ENCODE assay signal across 18 cellular contexts in the genomic region with DNA sequence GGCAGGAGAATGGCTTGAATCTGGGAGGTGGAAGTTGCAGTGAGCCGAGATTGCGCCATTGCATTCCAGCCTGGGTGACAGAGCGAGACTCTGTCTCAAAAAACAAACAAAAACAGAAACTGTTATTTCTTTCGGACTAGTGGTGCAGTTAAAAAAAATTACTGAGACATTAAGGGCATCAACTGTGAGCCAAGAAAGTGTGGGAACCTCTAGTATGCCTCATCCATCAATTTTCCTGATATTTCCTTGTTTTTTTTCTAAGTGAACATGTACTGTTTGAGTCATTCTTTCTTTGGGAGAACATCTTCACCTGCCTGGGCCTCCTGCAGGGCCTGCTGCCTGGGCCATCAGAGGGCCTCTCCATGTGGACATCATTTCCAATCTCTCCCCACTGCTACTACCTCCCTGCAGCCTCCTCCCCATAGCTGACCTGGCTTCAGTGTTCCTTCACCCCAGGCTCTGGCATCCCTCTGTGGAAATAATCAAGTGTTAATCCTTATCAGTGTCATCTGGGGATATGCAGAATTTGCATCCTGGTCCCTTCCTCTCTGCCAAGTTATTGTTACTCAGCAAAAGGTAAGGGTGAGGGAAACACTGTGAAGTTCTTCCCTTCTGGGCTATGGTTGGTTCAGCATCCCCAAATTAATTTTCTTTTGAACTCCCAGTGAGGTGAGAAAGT. TPM values are rescaled to one million over a fixed set of nuclear protein-coding genes. Genes with fewer than 3 reads are reported as not detected.
DNase-seq lines count a peak whose midpoint lies in the region; ATAC-seq, FAIRE-seq and TF ChIP-seq lines count a peak whose summit lies in the region.
"Had no signal": no experiment of that assay in that cellular context is flagged by ENCODE, and none has a peak within 500 bp of the region (broad histone marks: within the 10 kb centered on the region; RNA-seq: fewer than 3 reads in every experiment).

No MANE protein-coding gene starts in this region.

- H3K4me1 ChIP-seq in A549: peaks cover 62% of the 10 kb centered on the region
- peaks cover 0 to 2% of the 10 kb centered on the region in 2 donors for H3K4me1 ChIP-seq in kidney (ENCODE audit: control insufficient read depth in 1 of 2, insufficient read depth in 1 of 2, low read depth in 1 of 2, low read length in 2 of 2)

- peaks cover 0 to 7% of the 10 kb centered on the region in 2 donors for H3K27me3 Mint-ChIP-seq in effector memory CD8-positive, alpha-beta T cell

- no peak overlapping the region for H3K27ac Mint-ChIP-seq in effector memory CD8-positive, alpha-beta T cell
- H3K27ac Mint-ChIP-seq: memory B cell had no signal

- intact Hi-C loops in kidney (cut with DNase I): no loop called here

- in situ Hi-C loops in brain microvascular endothelial cell (cut with HindIII; ENCODE audit: low pct_ligation_motif_present, low sequenced_read_pairs): no loop called here

- ATAC-seq in A549 (peak; percentile 59 to 65), GM19467 (IDR thresholded peaks at IDR 0.05; ENCODE audit: unreplicated experiment) (no peak)
- no peak for ATAC-seq in effector memory CD8-positive, alpha-beta T cell (replicated peaks)

- CTCF ChIA-PET in A549 (lab: Yijun Ruan, JAX): interaction anchor here (0.6 to 3.8 kb wide), 6 partner anchors 10 to 58 kb away, joined by 3 to 20 read pairs (median 4); partner anchors contain the start of gene TMEM267

- 8% methylated on average over 4 of the region's 4 CpGs for WGBS in A549 (ENCODE audit: missing lambda C conversion rate)

- H3K9me3 ChIP-seq in A549: peaks cover 5% of the 10 kb centered on the region; the same call in 2 of the 3 replicates
- no peaks in the 10 kb centered on the region for H3K9me3 ChIP-seq in kidney (ENCODE audit: control insufficient read depth in 1 of 2, low read length in 2 of 2)
- H3K9me3 ChIP-seq: Caco-2, neutrophil, stomach had no signal

- FAIRE-seq in A549 (lab: Jason Lieb, UNC) (no peak), kidney (lab: Jason Lieb, UNC) (no peak)
- FAIRE-seq: A204.1, TTC549 had no signal

- TF ChIP-seq CTCF in A549 (IDR thresholded peaks at IDR 0.05): no peak
- TF ChIP-seq CTCF in brain microvascular endothelial cell (IDR thresholded peaks at IDR 0.05; ENCODE audit: low read depth, low read length, missing control alignments): no peak
- TF ChIP-seq CTCF in kidney (IDR thresholded peaks at IDR 0.05; ENCODE audit: borderline replicate concordance, extremely low read depth, insufficient read depth): no peak

- no peaks in the 10 kb centered on the region for H3K36me3 ChIP-seq in brain microvascular endothelial cell (replicated peaks)
- no peaks in the 10 kb centered on the region for H3K36me3 ChIP-seq in kidney (ENCODE audit: control insufficient read depth in 1 of 2, insufficient read depth in 2 of 2, low read length in 2 of 2)
- H3K36me3 ChIP-seq: cardiac muscle cell, neutrophil, stomach had no signal

- peaks cover 2% of the 10 kb centered on the region for H3K36me3 Mint-ChIP-seq in effector memory CD8-positive, alpha-beta T cell (ENCODE audit: insufficient read depth)
- H3K36me3 Mint-ChIP-seq: memory B cell had no signal

- H3K4me3 ChIP-seq in A549: no peak overlapping the region
- no peak overlapping the region for H3K4me3 ChIP-seq in brain microvascular endothelial cell (ENCODE audit: low read depth, low read length)
- no peak overlapping the region for H3K4me3 ChIP-seq in kidney (ENCODE audit: low read length in 2 of 2)
- H3K4me3 ChIP-seq: cardiac muscle cell, stomach had no signal

- POLR2A ChIA-PET in A549 (lab: Yijun Ruan, JAX): interaction anchor here (2.8 kb wide), 1 partner anchor 56 kb away, joined by 10 read pairs; the partner anchor contains the start of gene TMEM267

- H3K4me3 Mint-ChIP-seq in effector memory CD8-positive, alpha-beta T cell: no peak overlapping the region
- H3K4me3 Mint-ChIP-seq: memory B cell had no signal

- TF ChIP-seq RAD21 in A549 (conservative IDR thresholded peaks at IDR 0.05 in 1 of 2, IDR thresholded peaks at IDR 0.05 in 1 of 2): peak in 1 of 2 experiments; percentile 37; a peak in 1 of 5 replicates
- no peak for TF ChIP-seq RAD21 in Ishikawa (IDR thresholded peaks at IDR 0.05; ENCODE audit: low read depth)

- H3K27ac ChIP-seq in A549 (peak overlapping the region; percentile 80 to 88), brain microvascular endothelial cell (no peak overlapping the region), kidney (ENCODE audit: low read depth in 2 of 2, low read length in 2 of 2) (no peak overlapping the region)
- H3K27ac ChIP-seq: cardiac muscle cell, neutrophil had no signal

- peak in 1 of 2 experiments; percentile 72 for DNase-seq in A549 (ENCODE audit: low read depth in 1 of 2, low spot score in 1 of 2)
- DNase-seq in brain microvascular endothelial cell: peak; percentile 6
- peak; percentile 85 for DNase-seq in kidney
- no peak for DNase-seq in effector memory CD8-positive, alpha-beta T cell
- DNase-seq in HK-2 (ENCODE audit: unreplicated experiment): no peak
- no peak for DNase-seq in NCI-H2029 treated with DMSO at 0.1 percent for 48 hours (lab: John Stamatoyannopoulos, UW)
- DNase-seq: activated effector memory CD4-positive, alpha-beta T cell treated with anti-CD3 and anti-CD28 coated beads, Interleukin-2, amount 50 U/mL, for 16 hours; hypothalamus; NCI-H2107; stomach had no signal

- TF ChIP-seq EP300 in A549 (IDR thresholded peaks at IDR 0.05) (peak; percentile 72 to 77; a peak in 4 of 5 replicates), Ishikawa (IDR thresholded peaks at IDR 0.05; ENCODE audit: borderline replicate concordance) (peak; percentile 87)

- H3K9me3 Mint-ChIP-seq in effector memory CD8-positive, alpha-beta T cell: no peaks in the 10 kb centered on the region
- H3K9me3 Mint-ChIP-seq: memory B cell had no signal

- H3K9ac ChIP-seq in kidney (ENCODE audit: low read length in 2 of 2): no peak overlapping the region

- H3K4me1 Mint-ChIP-seq in effector memory CD8-positive, alpha-beta T cell (ENCODE audit: low read depth in 2 of 2): no peaks in the 10 kb centered on the region
- H3K4me1 Mint-ChIP-seq: memory B cell had no signal

- H3K4me2 ChIP-seq in A549: peak overlapping the region; percentile 53

- no peak for TF ChIP-seq POLR2A in A549 (IDR thresholded peaks at IDR 0.05; ENCODE audit: low read length)

- no peaks in the 10 kb centered on the region for H3K27me3 ChIP-seq in brain microvascular endothelial cell (replicated peaks)
- H3K27me3 ChIP-seq: cardiac muscle cell, neutrophil, stomach had no signal

TF ChIP-seq in A549, 52 proteins besides CTCF, POLR2A, EP300 and RAD21 (continues in another document):
- TF ChIP-seq TFCP2L1 (CRISPR knock-in tag; IDR thresholded peaks at IDR 0.05) (no peak), JUNB (IDR thresholded peaks at IDR 0.05) (peak; percentile 67; the same call in 1 of the 2 replicates), RARB (CRISPR knock-in tag; IDR thresholded peaks at IDR 0.05) (no peak), HES2 (IDR thresholded peaks at IDR 0.05) (peak; percentile 81), CHD2 (IDR thresholded peaks at IDR 0.05; ENCODE audit: low read length, partially characterized antibody) (no peak), ZNF302 (CRISPR knock-in tag; IDR thresholded peaks at IDR 0.05) (no peak), MAFK (IDR thresholded peaks at IDR 0.05; ENCODE audit: partially characterized antibody) (no peak), SMC3 (IDR thresholded peaks at IDR 0.05) (peak; percentile 28; the same call in 1 of the 3 replicates), CBX8 (IDR thresholded peaks at IDR 0.05) (no peak), JUN (IDR thresholded peaks at IDR 0.05) (peak; percentile 53; a peak in 3 of 5 replicates), CEBPB (IDR thresholded peaks at IDR 0.05) (peak; percentile 92 to 93)

TF ChIP-seq in Ishikawa, 13 proteins besides CTCF, POLR2A, EP300 and RAD21 (continues in another document):
- 0 out of 2 replicates have a peak, but pooled peaks have one; percentile 19 for TF ChIP-seq USF1 (IDR thresholded peaks at IDR 0.05)
- no peak for TF ChIP-seq EGR1 (IDR thresholded peaks at IDR 0.05)
- peak; percentile 80 for TF ChIP-seq FOXM1 (IDR thresholded peaks at IDR 0.05; ENCODE audit: borderline replicate concordance, low read depth)
- TF ChIP-seq ZBTB7A (IDR thresholded peaks at IDR 0.05; ENCODE audit: low read depth): no peak
- TF ChIP-seq CREB1 (IDR thresholded peaks at IDR 0.05; ENCODE audit: low read depth): no peak
- no peak for TF ChIP-seq TAF1 (IDR thresholded peaks at IDR 0.05; ENCODE audit: low read depth)
- peak; percentile 80 for TF ChIP-seq NFIC (IDR thresholded peaks at IDR 0.05)
- TF ChIP-seq YY1 (IDR thresholded peaks at IDR 0.05; ENCODE audit: low read depth): peak; percentile 16; the same call in 1 of the 2 replicates
- TF ChIP-seq, protein P1, sequence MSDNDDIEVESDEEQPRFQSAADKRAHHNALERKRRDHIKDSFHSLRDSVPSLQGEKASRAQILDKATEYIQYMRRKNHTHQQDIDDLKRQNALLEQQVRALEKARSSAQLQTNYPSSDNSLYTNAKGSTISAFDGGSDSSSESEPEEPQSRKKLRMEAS (IDR thresholded peaks at IDR 0.05): no peak
- peak; percentile 96 for TF ChIP-seq CEBPB (IDR thresholded peaks at IDR 0.05)

RNA-seq across cellular contexts. Expression of gene CCL28, which starts 16.0 kb away (rescaled TPM):
- polyA plus RNA-seq in A549 (2011; rRNA removed): 0.39 and 0.50 TPM in 2 replicates
- polyA plus RNA-seq in A549 (2012; cell fraction: cytosol; rRNA removed): 0.07 and 0.09 TPM in 2 replicates
- 0.02 and 0.16 TPM in 2 replicates for polyA plus RNA-seq in A549 (2012; cell fraction: nucleus; rRNA removed)
- 0.09 to 0.15 TPM (median 0.13 TPM) in 3 replicates for polyA plus RNA-seq in A549 (2017; fragmentation: RNase III; extraction: RNeasy Plus Mini Kit Qiagen cat#74134 plus additional on column Dnase treatment)
- 0.29 and 0.45 TPM in 2 replicates for polyA minus RNA-seq in A549 (2011; rRNA and poly(A)+ RNA removed)
- 22.8 TPM for total RNA-seq in kidney
- 2.3 TPM for polyA plus RNA-seq in kidney (ENCODE audit: insufficient read depth, low read depth, low replicate concordance)
- total RNA-seq: cardiac muscle cell had no signal
- polyA plus RNA-seq: cardiac muscle cell had no signal

RNA-seq across cellular contexts. Expression of gene TMEM267, which starts 55.5 kb away (rescaled TPM):
- polyA plus RNA-seq in A549 (2011; rRNA removed): 46.1 and 47.3 TPM in 2 replicates
- polyA plus RNA-seq in A549 (2012; cell fraction: cytosol; rRNA removed): 8.9 and 12.5 TPM in 2 replicates
- 4.0 and 8.7 TPM in 2 replicates for polyA plus RNA-seq in A549 (2012; cell fraction: nucleus; rRNA removed)
- polyA plus RNA-seq in A549 (2017; fragmentation: RNase III; extraction: RNeasy Plus Mini Kit Qiagen cat#74134 plus additional on column Dnase treatment): 15.8 to 17.9 TPM (median 17.3 TPM) in 3 replicates
- 17.9 and 22.7 TPM in 2 replicates for polyA minus RNA-seq in A549 (2011; rRNA and poly(A)+ RNA removed)
- 24.1 TPM for total RNA-seq in kidney
- polyA plus RNA-seq in kidney (ENCODE audit: insufficient read depth, low read depth, low replicate concordance): 7.1 TPM

Comparison
In these comparisons a context has a peak if more than half of its experiments do, and no peak if none do; other contexts are left out.
1. ATAC-seq: peak in A549 (2 of 2); none in GM19467 (single experiment) and effector memory CD8-positive, alpha-beta T cell (single experiment).
2. DNase-seq: peak in brain microvascular endothelial cell (single experiment) and kidney (single experiment); none in effector memory CD8-positive, alpha-beta T cell (0 of 3), HK-2 (single experiment) and NCI-H2029 treated with DMSO at 0.1 percent for 48 hours (single experiment).
3. H3K27ac ChIP-seq: peak in A549 (2 of 2); none in brain microvascular endothelial cell (single experiment) and kidney (0 of 2).